8 cellular contexts compared by ENCODE assay signal in the genomic region with DNA sequence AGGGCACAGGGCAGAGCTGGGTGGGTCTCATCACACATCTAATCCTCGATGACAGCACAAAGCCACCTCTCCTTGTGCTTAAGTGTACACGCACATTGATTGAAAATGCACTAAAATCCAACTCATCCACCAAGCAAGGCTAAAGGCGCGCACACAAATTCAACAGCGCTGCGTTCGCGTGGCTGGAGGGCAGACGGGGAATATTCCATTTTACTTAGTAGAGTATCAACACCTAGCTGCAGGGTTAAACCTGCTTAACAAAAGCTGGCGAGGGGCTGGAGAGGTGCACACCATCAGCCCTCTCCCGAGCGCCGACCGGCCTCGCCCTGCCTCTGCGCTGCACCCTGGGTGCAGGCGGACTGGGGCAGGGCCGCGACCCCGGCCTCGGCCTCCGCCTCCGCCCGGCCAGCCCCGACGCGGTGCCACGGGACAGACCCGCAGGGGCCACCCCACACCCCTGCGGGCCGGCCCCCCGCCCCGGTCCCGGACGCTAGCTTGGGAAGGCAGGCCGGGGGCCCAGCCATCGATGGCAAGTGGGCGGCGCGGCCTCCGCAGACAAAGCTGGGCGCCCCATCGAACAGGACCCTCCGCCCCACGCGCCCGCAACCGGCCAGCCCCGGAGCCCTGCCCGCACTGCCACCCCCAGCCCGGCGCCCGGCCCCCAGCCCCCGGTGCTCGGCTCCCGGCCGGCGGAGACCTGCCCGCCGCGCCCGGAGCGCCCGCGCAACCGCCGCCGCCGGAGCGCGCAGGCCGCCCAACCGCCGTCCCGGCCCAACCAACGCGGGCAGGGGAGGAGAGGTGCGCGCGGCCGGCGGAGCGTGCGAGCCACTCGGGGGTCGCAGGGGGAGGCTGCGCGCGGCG. TPM values are rescaled to one million over a fixed set of nuclear protein-coding genes. Genes with fewer than 3 reads are reported as not detected.
DNase-seq lines count a peak whose midpoint lies in the region; ATAC-seq, FAIRE-seq and TF ChIP-seq lines count a peak whose summit lies in the region.

No MANE protein-coding gene starts in this region.

- no peaks in the 10 kb centered on the region for H3K27me3 ChIP-seq in bronchial epithelial cell (ENCODE audit: control insufficient read depth, insufficient read depth, low read length)

- H3K36me3 ChIP-seq in bronchial epithelial cell (ENCODE audit: control insufficient read depth, insufficient read depth, low read length) = no peaks in the 10 kb centered on the region

- peak; percentile 21 for DNase-seq in Caki2 (ENCODE audit: low read depth)
- DNase-seq in SW480 (ENCODE audit: low spot score) = peak; percentile 46
- peak; percentile 27 for DNase-seq in bronchial epithelial cell (ENCODE audit: low read depth)
- DNase-seq in inferior parietal cortex (ENCODE audit: extremely low spot score) = peak; percentile 36
- peak; percentile 32 for DNase-seq in stimulated activated CD4-positive, alpha-beta T cell treated with anti-CD3 and anti-CD28 coated beads, Interleukin-12 subunit alpha, Interleukin-12 subunit beta, amount 100 ng/mL, for 4 hours
- no peak for DNase-seq in mesenteric fat pad (ENCODE audit: low spot score)

- FAIRE-seq in bronchial epithelial cell (lab: Jason Lieb, UNC) = no peak

- H3K4me3 ChIP-seq in bronchial epithelial cell (ENCODE audit: low read depth, low read length) = peak overlapping the region; percentile 74

- no peak for TF ChIP-seq CTCF in bronchial epithelial cell (IDR thresholded peaks at IDR 0.05; ENCODE audit: insufficient read depth, low read length, severe bottlenecking)

- ATAC-seq in GM19455 (IDR thresholded peaks at IDR 0.05; ENCODE audit: unreplicated experiment) (peak; percentile 29), HG03521 (IDR thresholded peaks at IDR 0.05; ENCODE audit: unreplicated experiment) (peak; percentile 20)

- in situ Hi-C loops in Caki2 (cut with HindIII; ENCODE audit: low pct_unique_long_range_greater_than_20kb, low sequenced_read_pairs) = no loop called here

RNA-seq across cellular contexts. Expression of gene PRDM10, which starts 0.9 kb away (rescaled TPM):
- total RNA-seq in Caki2 (2014; rRNA removed; shearing (Covaris generic); ENCODE audit: low replicate concordance) = 0.70 and 1.5 TPM in 2 replicates
- 4.4 and 4.7 TPM in 2 replicates for total RNA-seq in bronchial epithelial cell
- 7.0 TPM for total RNA-seq in mesenteric fat pad
